ENCODE assay signal across 8 cellular contexts in genomic region chrX:46912673-46913491, GRCh38. TPM values are rescaled to one million over a fixed set of nuclear protein-coding genes. Genes with fewer than 3 reads are reported as not detected.
DNase-seq lines count a peak whose midpoint lies in the region; ATAC-seq and TF ChIP-seq lines count a peak whose summit lies in the region.

No MANE protein-coding gene starts in this region.

- ATAC-seq in HG03135 (IDR thresholded peaks at IDR 0.05; ENCODE audit: unreplicated experiment) = no peak

- in situ Hi-C loops in brain microvascular endothelial cell (cut with HindIII; ENCODE audit: low pct_ligation_motif_present, low sequenced_read_pairs) = no loop called here

- H3K36me3 ChIP-seq in SK-N-MC (ENCODE audit: insufficient read depth, low read length) (no peaks in the 10 kb centered on the region), brain microvascular endothelial cell (replicated peaks) (no peaks in the 10 kb centered on the region)

- peaks cover 0 to 3% (median 0%) of the 10 kb centered on the region in 6 donors for H3K9me3 Mint-ChIP-seq in immature natural killer cell

- H3K27me3 ChIP-seq in brain microvascular endothelial cell (replicated peaks) = no peaks in the 10 kb centered on the region

- H3K27ac Mint-ChIP-seq in immature natural killer cell = no peak overlapping the region

- peaks cover 3 to 26% (median 5%) of the 10 kb centered on the region in 3 donors for H3K27me3 Mint-ChIP-seq in immature natural killer cell (ENCODE audit: low read depth in 3 of 3)

- H3K4me3 Mint-ChIP-seq in immature natural killer cell = peak overlapping the region; percentile 77 to 84 (median 80)

- no peaks in the 10 kb centered on the region for H3K9me3 ChIP-seq in SK-N-MC (ENCODE audit: low read depth, low read length)

- H3K4me1 Mint-ChIP-seq in immature natural killer cell = peaks cover 7 to 9% of the 10 kb centered on the region in 2 donors

- H3K4me3 ChIP-seq in SK-N-MC = peak overlapping the region; percentile 84
- peak overlapping the region; percentile 64 for H3K4me3 ChIP-seq in brain microvascular endothelial cell (ENCODE audit: low read depth, low read length)

- no peak overlapping the region for H3K27ac ChIP-seq in SK-N-MC
- no peak overlapping the region for H3K27ac ChIP-seq in brain microvascular endothelial cell

- peak; percentile 64 for TF ChIP-seq CTCF in brain microvascular endothelial cell (IDR thresholded peaks at IDR 0.05; ENCODE audit: low read depth, low read length, missing control alignments)

- H3K36me3 Mint-ChIP-seq in immature natural killer cell = no peaks in the 10 kb centered on the region

- H3K9ac ChIP-seq in SK-N-MC (ENCODE audit: insufficient read length) = peak overlapping the region; percentile 73

- DNase-seq in NCI-H748 (lab: John Stamatoyannopoulos, UW; ENCODE audit: unreplicated experiment) = peak; percentile 54
- no peak for DNase-seq in NCI-H748 treated with DMSO at 0.1 percent for 48 hours (lab: John Stamatoyannopoulos, UW)
- DNase-seq in HK-2 (ENCODE audit: unreplicated experiment) = peak; percentile 57
- DNase-seq in SK-N-MC (ENCODE audit: low read depth, low spot score) = no peak
- peak; percentile 24 for DNase-seq in brain microvascular endothelial cell
- peak; percentile 15 to 30 (median 16) for DNase-seq in immature natural killer cell
- DNase-seq in stimulated activated CD4-positive, alpha-beta T cell treated with anti-CD3 and anti-CD28 coated beads, Interleukin-15, amount 100 ng/mL, for 24 hours = peak; percentile 52

RNA-seq across cellular contexts. Expression of gene JADE3, which starts 0.7 kb away (rescaled TPM):
- under 1 TPM in 1 of 3 donors, not detected in 2; 0.20 TPM for polyA plus RNA-seq in immature natural killer cell

Comparison
In these comparisons a context has a peak if more than half of its experiments do, and no peak if none do; other contexts are left out.
1. DNase-seq: peak in NCI-H748 (single experiment), HK-2 (single experiment), brain microvascular endothelial cell (single experiment), immature natural killer cell (3 of 3) and stimulated activated CD4-positive, alpha-beta T cell treated with anti-CD3 and anti-CD28 coated beads, Interleukin-15, amount 100 ng/mL, for 24 hours (single experiment); none in NCI-H748 treated with DMSO at 0.1 percent for 48 hours (single experiment) and SK-N-MC (single experiment).